In genomic region chr12:31589582-31589895, GRCh38 we compare ENCODE assay signal across 8 cellular contexts. TPM values are rescaled to one million over a fixed set of nuclear protein-coding genes. Genes with fewer than 3 reads are reported as not detected.
A peak's percentile ranks its signal among the peaks of the same experiment; 100 is the strongest.
DNase-seq lines count a peak whose midpoint lies in the region; ATAC-seq and TF ChIP-seq lines count a peak whose summit lies in the region.

No MANE protein-coding gene starts in this region.

- no peak for ATAC-seq in HG02763 (IDR thresholded peaks at IDR 0.05; ENCODE audit: unreplicated experiment)

- TF ChIP-seq POLR2A in Peyer's patch (IDR thresholded peaks at IDR 0.05): no peak

- H3K79me2 ChIP-seq in osteoblast (ENCODE audit: insufficient read depth, low read length): peaks cover 49% of the 10 kb centered on the region

- H3K36me3 ChIP-seq in Peyer's patch (no peaks in the 10 kb centered on the region), osteoblast (ENCODE audit: insufficient read depth, low read length) (peaks cover 3% of the 10 kb centered on the region)

- H3K4me1 ChIP-seq in Peyer's patch: no peaks in the 10 kb centered on the region
- peaks cover 26% of the 10 kb centered on the region for H3K4me1 ChIP-seq in osteoblast (ENCODE audit: insufficient read depth, low read length)

- H4K20me1 ChIP-seq in osteoblast (ENCODE audit: insufficient read depth, low read length): peaks cover 3% of the 10 kb centered on the region

- TF ChIP-seq CTCF in Peyer's patch (IDR thresholded peaks at IDR 0.05): no peak
- TF ChIP-seq CTCF in osteoblast (IDR thresholded peaks at IDR 0.05; ENCODE audit: extremely low read depth, low read depth, low read length): no peak

- H3K27ac ChIP-seq in Peyer's patch (peak overlapping the region; percentile 96 to 99 (median 98)), epithelial cell of prostate (peak overlapping the region; percentile 33), osteoblast (ENCODE audit: low read depth, low read length) (peak overlapping the region; percentile 85)

- H3K4me3 ChIP-seq in Peyer's patch (peak overlapping the region; percentile 68 to 98 (median 95)), osteoblast (ENCODE audit: insufficient read depth, low read length) (peak overlapping the region; percentile 84)

- peak overlapping the region; percentile 94 for H2AFZ ChIP-seq in osteoblast (ENCODE audit: low read length)

- H3K27me3 ChIP-seq in Peyer's patch (no peaks in the 10 kb centered on the region), osteoblast (ENCODE audit: insufficient read depth, low read length) (no peaks in the 10 kb centered on the region)

- H3K4me2 ChIP-seq in osteoblast (ENCODE audit: insufficient read depth, low read length): peak overlapping the region; percentile 95

- peak in 2 of 3 donors; percentile 5 to 10 for DNase-seq in stimulated activated CD4-positive, alpha-beta T cell treated with anti-CD3 and anti-CD28 coated beads, Interleukin-12 subunit alpha, Interleukin-12 subunit beta, amount 100 ng/mL, for 48 hours (ENCODE audit: low read depth in 2 of 3, low spot score in 1 of 3)
- DNase-seq in stimulated activated CD4-positive, alpha-beta T cell treated with anti-CD3 and anti-CD28 coated beads, Interleukin-2, amount 100 ng/mL, for 48 hours: no peak
- DNase-seq in Peyer's patch: peak in 1 of 3 donors; percentile 74
- DNase-seq in epithelial cell of prostate (ENCODE audit: low read depth, low spot score): no peak
- peak; percentile 91 for DNase-seq in osteoblast (ENCODE audit: insufficient read length, low spot score, missing footprints)
- DNase-seq in midbrain (lab: John Stamatoyannopoulos, UW): no peak
- DNase-seq in MV-4-11 (lab: John Stamatoyannopoulos, UW): no peak

- H3K9me3 ChIP-seq in Peyer's patch (no peaks in the 10 kb centered on the region), osteoblast (ENCODE audit: low read depth, low read length) (no peaks in the 10 kb centered on the region)

RNA-seq across cellular contexts. Expression of gene DENND5B, which starts 1.4 kb away (rescaled TPM):
- total RNA-seq in Peyer's patch: 10 to 100 TPM; 32.2 to 59.2 (median 57.2) TPM
- total RNA-seq in osteoblast: 18.8 and 25.6 TPM in 2 replicates

Comparison
In these comparisons a context has a peak if more than half of its experiments do, and no peak if none do; other contexts are left out.
1. DNase-seq: peak in stimulated activated CD4-positive, alpha-beta T cell treated with anti-CD3 and anti-CD28 coated beads, Interleukin-12 subunit alpha, Interleukin-12 subunit beta, amount 100 ng/mL, for 48 hours (2 of 3) and osteoblast (single experiment); none in stimulated activated CD4-positive, alpha-beta T cell treated with anti-CD3 and anti-CD28 coated beads, Interleukin-2, amount 100 ng/mL, for 48 hours (0 of 2), epithelial cell of prostate (single experiment), midbrain (single experiment) and MV-4-11 (single experiment).
2. H3K27ac ChIP-seq: peak in every context shown above with its lines; median percentile 98 in Peyer's patch; 85 in osteoblast; 33 in epithelial cell of prostate.